28 cellular contexts compared by ENCODE assay signal in genomic region chr16:13139661-13140241, GRCh38.
"Had no signal": no experiment of that assay in that cellular context is flagged by ENCODE, and none has a peak within 500 bp of the region (broad histone marks: within the 10 kb centered on the region; RNA-seq: fewer than 3 reads in every experiment).

No MANE protein-coding gene starts in this region.

- H3K4me3 Mint-ChIP-seq: effector memory CD8-positive, alpha-beta T cell; immature natural killer cell; mesothelial cell of epicardium; natural killer cell treated with Interleukin-12 subunit alpha and Interleukin-12 subunit beta and Interleukin-15 and Interleukin-18, amount 100 ng/mL, for 72 hours; neural progenitor cell; stimulated activated effector memory CD8-positive, alpha-beta T cell treated with anti-CD3 and anti-CD28 coated beads, Interleukin-12 subunit alpha, Interleukin-12 subunit beta, amount 100 ng/mL, for 72 hours; type B pancreatic cell had no signal

- H3K4me1 ChIP-seq: gastrocnemius medialis, heart left ventricle, neural progenitor cell, parathyroid adenoma, right atrium auricular region, sigmoid colon, testis, tibial artery had no signal

- H2AFZ ChIP-seq: neural progenitor cell, parathyroid adenoma had no signal

- H3K36me3 Mint-ChIP-seq: immature natural killer cell; mesothelial cell of epicardium; naive B cell; natural killer cell treated with Interleukin-12 subunit alpha and Interleukin-12 subunit beta and Interleukin-15 and Interleukin-18, amount 100 ng/mL, for 72 hours; stimulated activated effector memory CD8-positive, alpha-beta T cell treated with anti-CD3 and anti-CD28 coated beads, Interleukin-12 subunit alpha, Interleukin-12 subunit beta, amount 100 ng/mL, for 72 hours; type B pancreatic cell had no signal

- H3K79me2 ChIP-seq: parathyroid adenoma had no signal

- H3K36me3 ChIP-seq: gastrocnemius medialis, heart left ventricle, neural progenitor cell, right atrium auricular region, sigmoid colon, tibial artery had no signal

- H3K9ac ChIP-seq: neural progenitor cell, parathyroid adenoma had no signal

- H3K9me3 ChIP-seq: gastrocnemius medialis, testis, tibial artery had no signal

- H3K27me3 ChIP-seq: gastrocnemius medialis, heart left ventricle, neural progenitor cell, right atrium auricular region, sigmoid colon, testis, tibial artery had no signal

- H3K9me3 Mint-ChIP-seq: neural progenitor cell, type B pancreatic cell had no signal

- H3K27me3 Mint-ChIP-seq: effector memory CD8-positive, alpha-beta T cell; natural killer cell treated with Interleukin-12 subunit alpha and Interleukin-12 subunit beta and Interleukin-15 and Interleukin-18, amount 100 ng/mL, for 72 hours; progenitor cell of endocrine pancreas; type B pancreatic cell had no signal

- H3K4me1 Mint-ChIP-seq: immature natural killer cell; mesothelial cell of epicardium; naive B cell; stimulated activated effector memory CD8-positive, alpha-beta T cell treated with anti-CD3 and anti-CD28 coated beads, Interleukin-12 subunit alpha, Interleukin-12 subunit beta, amount 100 ng/mL, for 72 hours had no signal

- H3K27ac Mint-ChIP-seq: effector memory CD8-positive, alpha-beta T cell; immature natural killer cell; mesothelial cell of epicardium; natural killer cell treated with Interleukin-12 subunit alpha and Interleukin-12 subunit beta and Interleukin-15 and Interleukin-18, amount 100 ng/mL, for 72 hours; neural progenitor cell; progenitor cell of endocrine pancreas; stimulated activated effector memory CD8-positive, alpha-beta T cell treated with anti-CD3 and anti-CD28 coated beads, Interleukin-12 subunit alpha, Interleukin-12 subunit beta, amount 100 ng/mL, for 72 hours; type B pancreatic cell had no signal

- H3K4me3 ChIP-seq: gastrocnemius medialis, heart left ventricle, lung, mucosa of descending colon, neural progenitor cell, right atrium auricular region, sigmoid colon, testis, tibial artery had no signal

- DNase-seq: cerebellar nuclear complex; cortex of kidney; effector memory CD8-positive, alpha-beta T cell; foreskin fibroblast; gastrocnemius medialis; heart left ventricle; hippocampal formation; immature natural killer cell; islet precursor cell; mesenchymal stem cell; mucosa of descending colon; naive B cell; sigmoid colon; stimulated activated CD4-positive, alpha-beta T cell treated with anti-CD3 and anti-CD28 coated beads, Interleukin-2, amount 100 ng/mL, for 24 hours; stimulated activated CD4-positive, alpha-beta T cell treated with anti-CD3 and anti-CD28 coated beads, Interleukin-4, amount 100 ng/mL, for 24 hours; stimulated activated naive CD8-positive, alpha-beta T cell treated with anti-CD3 and anti-CD28 coated beads, Interleukin-15, Interleukin-2, amounts not matched to agents 100 U/mL and 50 U/mL, for 24 hours; substantia nigra; testis; tibial artery had no signal

- H3K4me2 ChIP-seq: neural progenitor cell had no signal

- H3K27ac ChIP-seq: gastrocnemius medialis, heart left ventricle, neural progenitor cell, parathyroid adenoma, right atrium auricular region, sigmoid colon, testis, tibial artery had no signal
